ENCODE assay signal across 1 cellular context in the genomic region with DNA sequence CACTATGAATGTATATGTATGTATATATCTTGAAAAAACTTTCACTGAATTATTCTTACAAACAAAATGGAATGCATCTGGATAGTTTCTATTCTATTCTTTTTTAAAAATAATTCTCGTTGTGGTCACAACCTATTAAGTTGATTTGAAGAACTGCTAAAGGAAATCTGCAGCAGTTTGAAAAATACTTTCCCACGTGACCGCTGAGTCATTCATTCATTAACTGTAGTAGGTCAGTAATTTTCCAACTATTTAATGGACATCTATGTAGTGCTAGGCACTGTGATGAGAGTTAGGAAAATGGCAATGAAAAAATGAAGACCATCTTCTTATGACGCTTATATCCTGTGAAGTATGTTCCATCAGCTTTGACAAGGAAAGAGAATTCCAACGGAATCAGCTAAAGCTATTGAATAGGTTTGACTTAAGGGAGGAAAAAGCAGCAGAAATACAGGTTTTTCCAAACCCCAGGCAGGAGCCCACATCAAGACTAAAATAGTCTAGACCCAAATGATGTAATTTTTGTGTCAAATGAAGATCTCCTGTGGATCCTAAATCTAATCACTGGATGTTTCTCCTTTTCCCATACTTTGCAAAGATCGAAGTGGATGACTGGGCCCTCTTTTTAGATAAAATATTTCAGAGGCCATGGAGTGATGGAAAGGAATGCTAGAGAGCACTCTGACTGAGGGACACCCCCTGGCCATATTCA.
A peak's percentile ranks its signal among the peaks of the same experiment; 100 is the strongest.
TF ChIP-seq lines count a peak whose summit lies in the region.

No MANE protein-coding gene starts in this region.

TF ChIP-seq in endothelial cell of umbilical vein, 7 proteins besides CTCF, POLR2A, EP300 and RAD21 (continued from another document):
- no peak for TF ChIP-seq POLR2AphosphoS5 (IDR thresholded peaks at IDR 0.05; ENCODE audit: insufficient read depth, low read depth, low read length)
- TF ChIP-seq, protein P1, sequence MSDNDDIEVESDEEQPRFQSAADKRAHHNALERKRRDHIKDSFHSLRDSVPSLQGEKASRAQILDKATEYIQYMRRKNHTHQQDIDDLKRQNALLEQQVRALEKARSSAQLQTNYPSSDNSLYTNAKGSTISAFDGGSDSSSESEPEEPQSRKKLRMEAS (IDR thresholded peaks at IDR 0.05; ENCODE audit: insufficient read depth, insufficient read length): peak; percentile 14
- TF ChIP-seq FOS (IDR thresholded peaks at IDR 0.05; ENCODE audit: borderline replicate concordance, insufficient read depth, low read length): peak; percentile 82
- no peak for TF ChIP-seq GATA2 (IDR thresholded peaks at IDR 0.05; ENCODE audit: insufficient read depth, insufficient read length, low read depth, low read length)
- TF ChIP-seq EZH2 (IDR thresholded peaks at IDR 0.05; ENCODE audit: borderline replicate concordance, low read depth, low read length, severe bottlenecking): no peak
